ENCODE assay signal across 8 cellular contexts in the genomic region with DNA sequence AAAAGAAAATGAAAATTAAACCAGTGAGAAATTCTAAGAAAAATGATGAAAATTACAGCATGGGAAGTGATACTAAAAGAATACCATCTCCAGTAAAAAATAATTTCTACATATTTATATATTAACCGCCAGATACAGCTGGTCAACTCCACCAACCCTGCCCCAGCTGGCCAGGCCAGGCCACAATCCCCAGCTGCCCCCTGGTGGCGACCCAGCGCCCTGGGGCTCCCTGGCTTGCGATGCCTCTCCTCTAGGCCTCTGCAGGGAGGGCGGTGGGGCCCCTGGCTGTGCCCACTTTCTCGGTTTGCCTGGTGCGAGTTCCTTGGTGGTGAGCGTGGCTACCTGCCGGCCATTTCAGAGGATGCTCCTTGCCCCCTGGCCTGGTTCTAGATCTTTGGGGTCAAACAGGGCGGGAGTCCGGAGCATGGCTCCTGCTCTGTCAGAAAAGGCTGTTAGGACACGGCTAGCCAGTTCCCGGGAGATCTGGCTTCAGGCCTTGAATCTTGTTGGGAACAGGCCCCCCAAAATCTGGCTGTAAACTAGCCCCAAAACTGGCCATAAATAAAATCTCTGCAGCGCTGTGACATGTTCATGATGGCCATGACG.
DNase-seq lines count a peak whose midpoint lies in the region; ATAC-seq and FAIRE-seq lines count a peak whose summit lies in the region.

No MANE protein-coding gene starts in this region.

- no peaks in the 10 kb centered on the region for H3K4me1 Mint-ChIP-seq in effector memory CD8-positive, alpha-beta T cell (ENCODE audit: low read depth in 2 of 2)
- peaks cover 7% of the 10 kb centered on the region for H3K4me1 Mint-ChIP-seq in memory B cell

- H3K9me3 Mint-ChIP-seq in effector memory CD8-positive, alpha-beta T cell: no peaks in the 10 kb centered on the region
- no peaks in the 10 kb centered on the region for H3K9me3 Mint-ChIP-seq in memory B cell

- peak; percentile 78 for ATAC-seq in effector memory CD8-positive, alpha-beta T cell (replicated peaks)
- ATAC-seq in memory B cell (ENCODE audit: low read depth): peak; percentile 72

- no peak overlapping the region for H3K27ac Mint-ChIP-seq in effector memory CD8-positive, alpha-beta T cell
- H3K27ac Mint-ChIP-seq in memory B cell: no peak overlapping the region

- DNase-seq in AG08395 (ENCODE audit: low spot score): peak; percentile 90
- DNase-seq in GM18507 (ENCODE audit: extremely low spot score, insufficient read length, low read depth): peak; percentile 84
- peak; percentile 67 for DNase-seq in NCI-H69 (lab: John Stamatoyannopoulos, UW)
- peak in 2 of 3 experiments; percentile 57 to 58 for DNase-seq in activated CD8-positive, alpha-beta memory T cell treated with anti-CD3 and anti-CD28 coated beads for 48 hours (ENCODE audit: low read depth in 2 of 3, low spot score in 2 of 3)
- peak; percentile 70 to 73 (median 73) for DNase-seq in effector memory CD8-positive, alpha-beta T cell
- DNase-seq in memory B cell (ENCODE audit: low spot score in 2 of 2): peak; percentile 75 to 78
- peak; percentile 41 to 51 for DNase-seq in stimulated activated CD8-positive, alpha-beta memory T cell treated with anti-CD3 and anti-CD28 coated beads, Interleukin-4, amount 100 ng/mL, for 1 hour (ENCODE audit: low read depth in 2 of 2, low spot score in 1 of 2)
- no peak for DNase-seq in NCI-H524 treated with DMSO at 0.1 percent for 48 hours (lab: John Stamatoyannopoulos, UW)

- peak; percentile 70 for FAIRE-seq in GM18507 (lab: Jason Lieb, UNC)

- H3K27me3 Mint-ChIP-seq in effector memory CD8-positive, alpha-beta T cell: peaks cover 0 to 8% of the 10 kb centered on the region in 2 donors
- no peaks in the 10 kb centered on the region for H3K27me3 Mint-ChIP-seq in memory B cell

- peaks cover 3% of the 10 kb centered on the region for H3K36me3 Mint-ChIP-seq in effector memory CD8-positive, alpha-beta T cell (ENCODE audit: insufficient read depth)
- no peaks in the 10 kb centered on the region for H3K36me3 Mint-ChIP-seq in memory B cell

- no peak overlapping the region for H3K4me3 Mint-ChIP-seq in effector memory CD8-positive, alpha-beta T cell
- H3K4me3 Mint-ChIP-seq in memory B cell: no peak overlapping the region
